In the genomic region with DNA sequence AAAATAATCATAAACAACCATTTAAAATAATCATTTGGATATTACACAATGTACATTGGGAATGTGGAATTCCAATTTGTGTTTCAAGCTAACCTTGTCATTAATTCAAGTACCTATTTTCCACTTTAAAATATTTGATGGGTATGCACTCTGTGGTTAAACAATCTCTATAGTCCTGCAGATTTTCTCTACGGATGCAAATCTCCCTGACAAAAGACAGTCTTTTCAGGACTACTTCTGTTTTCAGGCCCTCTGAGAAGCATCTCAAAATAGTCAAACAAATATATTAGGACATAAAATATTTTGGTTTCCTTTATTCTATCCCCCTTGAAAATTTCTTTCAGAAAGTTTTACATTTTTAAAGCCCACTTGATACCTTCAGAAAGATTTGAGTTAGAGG, we compare ENCODE assay signal across 38 cellular contexts.
"Had no signal": no experiment of that assay in that cellular context is flagged by ENCODE, and none has a peak within 500 bp of the region (broad histone marks: within the 10 kb centered on the region; RNA-seq: fewer than 3 reads in every experiment).

No MANE protein-coding gene starts in this region.

- DNase-seq: activated CD4-positive, alpha-beta memory T cell treated with anti-CD3 and anti-CD28 coated beads, Interleukin-2, amount 10 ng/mL, durations not matched to agents 7 days and 5 days; activated CD4-positive, alpha-beta T cell treated with anti-CD3 and anti-CD28 coated beads for 1 hour; activated CD4-positive, alpha-beta T cell treated with anti-CD3 and anti-CD28 coated beads for 48 hours; activated CD4-positive, CD25-positive, alpha-beta regulatory T cell; activated CD8-positive, alpha-beta memory T cell treated with anti-CD3 and anti-CD28 coated beads for 24 hours; activated CD8-positive, alpha-beta memory T cell treated with anti-CD3 and anti-CD28 coated beads, Interleukin-2, amount 10 ng/mL, durations not matched to agents 7 days and 5 days; activated CD8-positive, alpha-beta memory T cell treated with anti-CD3 and anti-CD28 coated beads, Interleukin-2, amount 50 U/mL, for 48 hours; activated effector memory CD4-positive, alpha-beta T cell treated with anti-CD3 and anti-CD28 coated beads, Interleukin-2, amount 50 U/mL, for 16 hours; activated naive CD4-positive, alpha-beta T cell; activated naive CD4-positive, alpha-beta T cell treated with anti-CD3 and anti-CD28 coated beads, Interleukin-2, amount 50 U/mL, for 16 hours; activated naive CD8-positive, alpha-beta T cell treated with anti-CD3 and anti-CD28 coated beads for 36 hours; activated T-cell treated with anti-CD3 and anti-CD28 coated beads, Interleukin-2, amount 50 U/mL, for 72 hours; amniotic stem cell; aorta; brain microvascular endothelial cell; central memory CD4-positive, alpha-beta T cell; Kasumi-1; KG1; MG63; MV-4-11; NCI-H1092; NCI-H1436 treated with DMSO at 0.1 percent for 48 hours; NCI-H1694 treated with DMSO at 0.1 percent for 48 hours; NCI-H2029; NCI-H226; NCI-H446 treated with DMSO at 0.1 percent for 48 hours; NCI-H524; NK-92 treated with Interleukin-12 subunit alpha and Interleukin-12 subunit beta, amount 100 ng/mL, for 24 hours; PC-9; SIG-M5; SW 1271; T-helper 1 cell; T-helper 2 cell; T-helper 9 cell had no signal

- H3K4me2 ChIP-seq: PC-9 had no signal

- H2AFZ ChIP-seq: PC-9 had no signal

- H3K27me3 ChIP-seq: brain microvascular endothelial cell, MG63 had no signal

- ATAC-seq: activated CD8-positive, alpha-beta memory T cell treated with anti-CD3 and anti-CD28 coated beads, Interleukin-2, amount 10 ng/mL, durations not matched to agents 7 days and 5 days; activated T-cell treated with anti-CD3 and anti-CD28 coated beads, Interleukin-2, amount 50 U/mL, for 72 hours; activated T-helper 17 cell treated with anti-CD3 and anti-CD28 coated beads, Interleukin-2, amount 50 U/mL, for 72 hours; Right ventricle myocardium inferior had no signal

- H3K36me3 ChIP-seq: brain microvascular endothelial cell, MG63 had no signal

- H3K27ac ChIP-seq: brain microvascular endothelial cell, PC-9, RWPE1, VCaP had no signal

- H3K4me3 ChIP-seq: MG63, PC-9 had no signal

- H3K9me3 ChIP-seq: MG63 had no signal
